In genomic region chr3:44338828-44339127, GRCh38 we compare ENCODE assay signal across 8 cellular contexts. TPM values are rescaled to one million over a fixed set of nuclear protein-coding genes. Genes with fewer than 3 reads are reported as not detected.
A peak's percentile ranks its signal among the peaks of the same experiment; 100 is the strongest.
DNase-seq lines count a peak whose midpoint lies in the region; ATAC-seq and TF ChIP-seq lines count a peak whose summit lies in the region.

No MANE protein-coding gene starts in this region.

- H3K27me3 Mint-ChIP-seq in MCF 10A (ENCODE audit: insufficient read depth, unreplicated experiment) (peaks cover 3% of the 10 kb centered on the region), mesothelial cell of epicardium (ENCODE audit: low read depth) (no peaks in the 10 kb centered on the region)

- in situ Hi-C loops in KBM-7 (cut with MboI; ENCODE audit: low pct_unique_long_range_greater_than_20kb, low sequenced_read_pairs) = no loop called here

- no peak for DNase-seq in left ventricle myocardium inferior
- DNase-seq in cardiac septum (ENCODE audit: low spot score) = no peak
- DNase-seq in MCF 10A (ENCODE audit: unreplicated experiment) = no peak
- no peak for DNase-seq in mesothelial cell of epicardium (ENCODE audit: low spot score in 2 of 2, unreplicated experiment in 2 of 2)
- DNase-seq in KBM-7 = no peak
- no peak for DNase-seq in activated CD4-positive, alpha-beta T cell treated with anti-CD3 and anti-CD28 coated beads, Interleukin-2, amount 50 U/mL, for 1 hour
- no peak for DNase-seq in HuH-7.5 (ENCODE audit: low spot score)

- no TSS peak for BruUV-seq in MCF 10A (replicated peaks; lab: Mats Ljungman, UMichigan)

- no peak for ATAC-seq in esophagus mucosa

- H3K36me3 Mint-ChIP-seq in MCF 10A (ENCODE audit: insufficient read depth, unreplicated experiment) (peaks cover 11% of the 10 kb centered on the region), mesothelial cell of epicardium (no peaks in the 10 kb centered on the region)

- H3K27ac Mint-ChIP-seq in MCF 10A (ENCODE audit: low read depth, unreplicated experiment) (peak overlapping the region; percentile 95), mesothelial cell of epicardium (peak overlapping the region; percentile 99)

- peak overlapping the region; percentile 85 for H3K4me3 ChIP-seq in left ventricle myocardium inferior

- POLR2A ChIA-PET in MCF 10A (lab: Yijun Ruan, JAX) = interaction anchor here (0.6 to 4.4 kb wide), 18 partner anchors 10 to 1082 kb away, joined by 3 to 39 read pairs (median 4); partner anchors contain the start of genes ZNF197 and ZNF445

- H3K36me3 ChIP-seq in left ventricle myocardium inferior = no peaks in the 10 kb centered on the region

- H3K27ac ChIP-seq in left ventricle myocardium inferior (replicated peaks) = peak overlapping the region; percentile 98

- no peaks in the 10 kb centered on the region for H3K9me3 Mint-ChIP-seq in MCF 10A (ENCODE audit: unreplicated experiment)
- no peaks in the 10 kb centered on the region for H3K9me3 Mint-ChIP-seq in mesothelial cell of epicardium

- TF ChIP-seq CTCF in left ventricle myocardium inferior (IDR thresholded peaks at IDR 0.05; ENCODE audit: borderline replicate concordance) (no peak), MCF 10A (IDR thresholded peaks at IDR 0.05; ENCODE audit: unreplicated experiment) (no peak), mesothelial cell of epicardium (IDR thresholded peaks at IDR 0.05; ENCODE audit: unreplicated experiment) (no peak)

- peaks cover 53% of the 10 kb centered on the region for H3K4me1 ChIP-seq in left ventricle myocardium inferior

- H3K4me1 Mint-ChIP-seq in MCF 10A (ENCODE audit: insufficient read depth, unreplicated experiment) (peaks cover 29% of the 10 kb centered on the region), mesothelial cell of epicardium (peaks cover 33% of the 10 kb centered on the region)

- CTCF ChIA-PET in MCF 10A (lab: Yijun Ruan, JAX) = interaction anchor here (0.6 to 1.7 kb wide), 2 partner anchors 15 to 31 kb away, joined by 3 to 4 read pairs; no protein-coding TSS in a partner anchor

- no peaks in the 10 kb centered on the region for H3K9me3 ChIP-seq in left ventricle myocardium inferior (replicated peaks)

- H3K4me3 Mint-ChIP-seq in MCF 10A (ENCODE audit: unreplicated experiment) (peak overlapping the region; percentile 90), mesothelial cell of epicardium (peak overlapping the region; percentile 95)

- intact Hi-C loops in left ventricle myocardium inferior (cut with micrococcal nuclease) = no loop called here
- intact Hi-C loops in cardiac septum (cut with DNase I) = loop anchor here (2.0 to 5.0 kb wide), 3 partner anchors 100 to 424 kb away; partner anchors contain the start of genes KIAA1143 and KIF15
- intact Hi-C loops in MCF 10A (cut with micrococcal nuclease) = loop anchor here (2.0 kb wide), 1 partner anchor 138 kb away; the partner anchor contains the start of gene ZNF445

- H3K27me3 ChIP-seq in left ventricle myocardium inferior (ENCODE audit: low read depth) = no peaks in the 10 kb centered on the region

RNA-seq across cellular contexts. Expression of gene TCAIM, which starts 0.2 kb away (rescaled TPM):
- total RNA-seq in left ventricle myocardium inferior (35.9 TPM), cardiac septum (36.5 TPM), MCF 10A (2022) (20.4 and 26.6 TPM in 2 replicates), mesothelial cell of epicardium (22.8 to 30.6 TPM (median 26.5 TPM) in 3 replicates), esophagus mucosa (20.5 TPM)
